ENCODE assay signal across 20 cellular contexts in the genomic region with DNA sequence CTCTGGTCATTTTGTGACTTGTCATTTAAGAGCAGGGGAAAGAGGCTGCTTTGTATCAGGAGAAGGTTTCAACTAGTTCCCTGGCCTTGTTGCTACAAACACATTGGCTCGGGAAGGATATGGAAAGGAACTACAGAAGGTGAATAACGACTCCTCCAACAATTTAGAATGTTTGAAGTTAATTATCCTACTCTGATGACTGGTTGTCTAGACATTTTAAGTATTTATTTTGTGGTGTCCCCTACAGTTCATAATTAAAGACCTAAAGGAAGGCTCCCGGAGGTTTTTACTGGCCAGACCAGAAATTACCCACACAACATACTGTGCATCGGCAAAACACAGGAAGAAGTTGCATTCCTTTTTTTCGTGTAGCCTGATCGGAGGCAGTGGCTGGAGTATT.
"Had no signal": no experiment of that assay in that cellular context is flagged by ENCODE, and none has a peak within 500 bp of the region (broad histone marks: within the 10 kb centered on the region; RNA-seq: fewer than 3 reads in every experiment).

No MANE protein-coding gene starts in this region.

- DNase-seq: activated B cell treated with CpG ODN at 0.5 μM for 24 hours; activated CD4-positive, alpha-beta T cell treated with anti-CD3 and anti-CD28 coated beads for 48 hours; activated CD8-positive, alpha-beta T cell treated with anti-CD3 and anti-CD28 coated beads for 36 hours; activated effector memory CD4-positive, alpha-beta T cell treated with Interleukin-2 at 50 U/mL for 16 hours; activated T-cell treated with anti-CD3 and anti-CD28 coated beads, Interleukin-2, amount 50 U/mL, for 4 hours; brain microvascular endothelial cell; cortex of kidney; effector CD4-positive, alpha-beta T cell; kidney; left ventricle myocardium superior; psoas muscle; right lobe of liver; stimulated activated CD4-positive, alpha-beta T cell treated with anti-CD3 and anti-CD28 coated beads, Interleukin-1b, Interleukin-23, amount 100 ng/mL, for 48 hours; stomach; testis had no signal

- H3K4me3 ChIP-seq: esophagus muscularis mucosa, hepatocyte, psoas muscle, right lobe of liver, stomach, testis had no signal

- H3K9me3 ChIP-seq: esophagus muscularis mucosa, psoas muscle, right lobe of liver, stomach, testis had no signal

- H3K36me3 Mint-ChIP-seq: activated naive CD4-positive, alpha-beta T cell treated with anti-CD3 and anti-CD28 coated beads, Interleukin-2, amount 50 U/mL, for 24 hours; mesothelial cell of epicardium had no signal

- H3K27me3 ChIP-seq: brain microvascular endothelial cell, right lobe of liver, stomach, testis had no signal

- H3K4me1 ChIP-seq: esophagus muscularis mucosa, psoas muscle, right lobe of liver, stomach, testis had no signal

- FAIRE-seq: kidney, TTC549 had no signal

- H2AFZ ChIP-seq: hepatocyte had no signal

- H3K4me2 ChIP-seq: hepatocyte had no signal

- ATAC-seq: activated CD8-positive, alpha-beta T cell treated with anti-CD3 and anti-CD28 coated beads for 36 hours; activated T-cell treated with anti-CD3 and anti-CD28 coated beads, Interleukin-2, amount 50 U/mL, for 4 hours; left ventricle myocardium superior; psoas muscle; right lobe of liver had no signal

- H3K27ac ChIP-seq: brain microvascular endothelial cell, esophagus muscularis mucosa, hepatocyte, psoas muscle, right lobe of liver, stomach, testis had no signal

- H3K36me3 ChIP-seq: brain microvascular endothelial cell, esophagus muscularis mucosa, right lobe of liver, stomach had no signal

- H3K9me3 Mint-ChIP-seq: mesothelial cell of epicardium had no signal

- H3K79me2 ChIP-seq: hepatocyte had no signal

- H3K27ac Mint-ChIP-seq: activated B cell treated with CpG ODN at 0.5 μM for 24 hours; activated CD8-positive, alpha-beta T cell treated with anti-CD3 and anti-CD28 coated beads for 36 hours; activated naive CD4-positive, alpha-beta T cell treated with anti-CD3 and anti-CD28 coated beads, Interleukin-2, amount 50 U/mL, for 24 hours; mesothelial cell of epicardium had no signal
